ENCODE assay signal across 11 cellular contexts in the genomic region with DNA sequence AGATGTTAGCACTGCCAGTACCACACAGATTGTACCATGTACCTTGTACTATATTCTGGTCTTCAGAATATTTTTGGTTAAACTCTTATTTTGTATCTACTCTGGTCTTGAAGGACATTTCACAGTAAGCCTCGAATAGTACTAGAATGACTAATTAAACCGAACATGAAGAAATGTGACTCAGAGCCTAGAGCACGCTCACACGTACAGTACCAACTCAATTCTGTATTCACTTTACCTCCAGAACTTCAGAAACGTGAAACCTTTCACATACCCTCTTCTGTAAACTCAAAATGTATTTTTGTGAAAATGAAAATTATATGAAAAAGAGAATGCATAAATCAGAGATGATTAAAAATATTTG.
DNase-seq lines count a peak whose midpoint lies in the region; ATAC-seq, FAIRE-seq and TF ChIP-seq lines count a peak whose summit lies in the region.
"Had no signal": no experiment of that assay in that cellular context is flagged by ENCODE, and none has a peak within 500 bp of the region (broad histone marks: within the 10 kb centered on the region; RNA-seq: fewer than 3 reads in every experiment).

No MANE protein-coding gene starts in this region.

- POLR2A ChIA-PET in AG04450 (lab: Yijun Ruan, JAX), result no interaction called here

- TF ChIP-seq CTCF in AG04450 (IDR thresholded peaks at IDR 0.05; ENCODE audit: low read depth, low read length) (no peak), kidney epithelial cell (IDR thresholded peaks at IDR 0.05; ENCODE audit: insufficient read depth, low read length, poor library complexity, severe bottlenecking) (no peak)

- DNase-seq in AG04450 (ENCODE audit: low read depth, low spot score) (peak; percentile 21), HCEC 1CT (peak; percentile 62), kidney epithelial cell (ENCODE audit: low read depth) (peak; percentile 35), small intestine (no peak)
- DNase-seq: cortex of kidney, heart right ventricle, NCI-H1092 had no signal

- H3K36me3 ChIP-seq in kidney epithelial cell (ENCODE audit: control insufficient read depth, insufficient read depth, low read length), result no peaks in the 10 kb centered on the region
- no peaks in the 10 kb centered on the region for H3K36me3 ChIP-seq in small intestine (ENCODE audit: control insufficient read depth in 2 of 2, insufficient read depth in 2 of 2, low read length in 2 of 2)

- ATAC-seq in GM21381 (IDR thresholded peaks at IDR 0.05; ENCODE audit: unreplicated experiment) (no peak), GM19397 (IDR thresholded peaks at IDR 0.05; ENCODE audit: unreplicated experiment) (no peak), HG03342 (IDR thresholded peaks at IDR 0.05; ENCODE audit: unreplicated experiment) (no peak)
- ATAC-seq: heart right ventricle had no signal

- H3K27ac ChIP-seq in AG04450 (ENCODE audit: low read depth, low read length) (no peak overlapping the region), angular gyrus (ENCODE audit: low read depth, low read length) (peak overlapping the region; percentile 89), small intestine (ENCODE audit: low read depth in 1 of 2, low read length in 1 of 2) (no peak overlapping the region)
- H3K27ac ChIP-seq: heart right ventricle had no signal

- no peak for FAIRE-seq in small intestine (lab: Jason Lieb, UNC)

- no peaks in the 10 kb centered on the region for H3K4me1 ChIP-seq in small intestine (ENCODE audit: control insufficient read depth in 2 of 2, insufficient read depth in 1 of 2, low read depth in 1 of 2, low read length in 1 of 2)

- no peaks in the 10 kb centered on the region; the same call in 1 of the 2 replicates for H3K9me3 ChIP-seq in AG04450 (ENCODE audit: control insufficient read depth, insufficient read depth, low read length)
- H3K9me3 ChIP-seq in small intestine (ENCODE audit: control insufficient read depth, low read depth), result no peaks in the 10 kb centered on the region
- H3K9me3 ChIP-seq: heart right ventricle had no signal

- CTCF ChIA-PET in AG04450 (lab: Charles Lee), result interaction anchor here (1.0 to 1.7 kb wide), 2 partner anchors 40 to 52 kb away, joined by 3 to 6 read pairs; no protein-coding TSS in a partner anchor

- WGBS in small intestine, 3 donors, result 79 to 84% (median 79%) methylated on average over 5 of the region's 5 CpGs

- H3K27me3 ChIP-seq in AG04450 (ENCODE audit: control insufficient read depth, insufficient read depth, low read length) (no peaks in the 10 kb centered on the region), kidney epithelial cell (ENCODE audit: control insufficient read depth, insufficient read depth, low read length) (no peaks in the 10 kb centered on the region), small intestine (ENCODE audit: control insufficient read depth in 2 of 2, insufficient read depth in 2 of 2, low read length in 2 of 2) (no peaks in the 10 kb centered on the region)
- H3K27me3 ChIP-seq: heart right ventricle had no signal

- H3K4me3 ChIP-seq in AG04450 (ENCODE audit: low read depth, low read length) (no peak overlapping the region), kidney epithelial cell (ENCODE audit: low read depth, low read length) (no peak overlapping the region), small intestine (ENCODE audit: low read depth in 1 of 2, low read length in 2 of 2) (no peak overlapping the region)
- H3K4me3 ChIP-seq: heart right ventricle had no signal
